Comparison of ENCODE assay signal across 1 cellular context in genomic region chr7:1853619-1854520, GRCh38.
TF ChIP-seq lines count a peak whose summit lies in the region.

No MANE protein-coding gene starts in this region.

TF ChIP-seq in K562, 482 proteins besides CTCF, POLR2A, EP300 and RAD21 (continued from another document and continues in another):
- TF ChIP-seq, protein P1, sequence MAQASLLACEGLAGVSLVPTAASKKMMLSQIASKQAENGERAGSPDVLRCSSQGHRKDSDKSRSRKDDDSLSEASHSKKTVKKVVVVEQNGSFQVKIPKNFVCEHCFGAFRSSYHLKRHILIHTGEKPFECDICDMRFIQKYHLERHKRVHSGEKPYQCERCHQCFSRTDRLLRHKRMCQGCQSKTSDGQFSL (CRISPR knock-in tag; IDR thresholded peaks at IDR 0.05) = peak; percentile 76
- TF ChIP-seq, protein P1 (tag; IDR thresholded peaks at IDR 0.05) = no peak
- no peak for TF ChIP-seq ZNF57 (CRISPR knock-in tag; IDR thresholded peaks at IDR 0.05)
- TF ChIP-seq NFE2L1 (tag; IDR thresholded peaks at IDR 0.05; ENCODE audit: borderline replicate concordance, low read depth) = no peak
- TF ChIP-seq ZNF224 (CRISPR knock-in tag; IDR thresholded peaks at IDR 0.05) = no peak
- TF ChIP-seq NUFIP1 (IDR thresholded peaks at IDR 0.05; ENCODE audit: partially characterized antibody) = no peak
- no peak for TF ChIP-seq MAFF (IDR thresholded peaks at IDR 0.05; ENCODE audit: low read length)
- no peak for TF ChIP-seq CREB5 (CRISPR knock-in tag; IDR thresholded peaks at IDR 0.05)
- TF ChIP-seq SMAD4 (CRISPR knock-in tag; conservative IDR thresholded peaks at IDR 0.05) = no peak
- no peak for TF ChIP-seq TRIM24 (IDR thresholded peaks at IDR 0.05)
- no peak for TF ChIP-seq ZNF212 (CRISPR knock-in tag; IDR thresholded peaks at IDR 0.05)
- TF ChIP-seq POLR2G (IDR thresholded peaks at IDR 0.05; ENCODE audit: low read depth, low read length) = peak; percentile 60; the same call in 1 of the 2 replicates
- TF ChIP-seq, protein P2, sequence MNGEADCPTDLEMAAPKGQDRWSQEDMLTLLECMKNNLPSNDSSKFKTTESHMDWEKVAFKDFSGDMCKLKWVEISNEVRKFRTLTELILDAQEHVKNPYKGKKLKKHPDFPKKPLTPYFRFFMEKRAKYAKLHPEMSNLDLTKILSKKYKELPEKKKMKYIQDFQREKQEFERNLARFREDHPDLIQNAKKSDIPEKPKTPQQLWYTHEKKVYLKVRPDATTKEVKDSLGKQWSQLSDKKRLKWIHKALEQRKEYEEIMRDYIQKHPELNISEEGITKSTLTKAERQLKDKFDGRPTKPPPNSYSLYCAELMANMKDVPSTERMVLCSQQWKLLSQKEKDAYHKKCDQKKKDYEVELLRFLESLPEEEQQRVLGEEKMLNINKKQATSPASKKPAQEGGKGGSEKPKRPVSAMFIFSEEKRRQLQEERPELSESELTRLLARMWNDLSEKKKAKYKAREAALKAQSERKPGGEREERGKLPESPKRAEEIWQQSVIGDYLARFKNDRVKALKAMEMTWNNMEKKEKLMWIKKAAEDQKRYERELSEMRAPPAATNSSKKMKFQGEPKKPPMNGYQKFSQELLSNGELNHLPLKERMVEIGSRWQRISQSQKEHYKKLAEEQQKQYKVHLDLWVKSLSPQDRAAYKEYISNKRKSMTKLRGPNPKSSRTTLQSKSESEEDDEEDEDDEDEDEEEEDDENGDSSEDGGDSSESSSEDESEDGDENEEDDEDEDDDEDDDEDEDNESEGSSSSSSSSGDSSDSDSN (IDR thresholded peaks at IDR 0.05; ENCODE audit: borderline replicate concordance in 1 of 2, low read depth in 2 of 2, low read length in 2 of 2) = no peak
- TF ChIP-seq CEBPG (CRISPR knock-in tag; IDR thresholded peaks at IDR 0.05) = no peak
- TF ChIP-seq CEBPG (tag; conservative IDR thresholded peaks at IDR 0.05 in 1 of 2, IDR thresholded peaks at IDR 0.05 in 1 of 2) = no peak
- no peak for TF ChIP-seq SMC3 (conservative IDR thresholded peaks at IDR 0.05; ENCODE audit: insufficient read depth, low read depth, low read length)
- TF ChIP-seq YY1 (IDR thresholded peaks at IDR 0.05; ENCODE audit: borderline replicate concordance in 1 of 3, control insufficient read depth in 1 of 3, extremely low read depth in 1 of 3, insufficient read depth in 3 of 3, insufficient read length in 1 of 3, insufficient replicate concordance in 2 of 3, low read depth in 1 of 3, low read length in 2 of 3) = no peak
- no peak for TF ChIP-seq ZNF785 (CRISPR knock-in tag; IDR thresholded peaks at IDR 0.05)
- TF ChIP-seq NEUROD1 (IDR thresholded peaks at IDR 0.05; ENCODE audit: borderline replicate concordance, low read depth, low read length, partially characterized antibody) = no peak
- TF ChIP-seq TBL1XR1 (IDR thresholded peaks at IDR 0.05; ENCODE audit: low read length in 2 of 2) = no peak
- TF ChIP-seq CCAR2 (IDR thresholded peaks at IDR 0.05; ENCODE audit: low read depth, low read length) = no peak
- TF ChIP-seq ZFP1 (CRISPR knock-in tag; IDR thresholded peaks at IDR 0.05) = no peak
- TF ChIP-seq TAF1 (IDR thresholded peaks at IDR 0.05; ENCODE audit: control insufficient read depth, extremely low read depth, insufficient read depth, low read length, severe bottlenecking) = no peak
- TF ChIP-seq RBM39 (optimal IDR thresholded peaks at IDR 0.05; ENCODE audit: low read depth, low read length) = no peak
- TF ChIP-seq ZNF316 (IDR thresholded peaks at IDR 0.05) = no peak
- no peak for TF ChIP-seq RFX5 (IDR thresholded peaks at IDR 0.05; ENCODE audit: low read depth, low read length)
- TF ChIP-seq SP2 (IDR thresholded peaks at IDR 0.05; ENCODE audit: extremely low read depth, low read depth, low read length, poor library complexity, severe bottlenecking) = no peak
- TF ChIP-seq BRCA1 (IDR thresholded peaks at IDR 0.05) = no peak
- TF ChIP-seq BRCA1 (CRISPR knock-in tag; IDR thresholded peaks at IDR 0.05) = no peak
- TF ChIP-seq KDM2B (CRISPR knock-in tag; IDR thresholded peaks at IDR 0.05) = no peak
- no peak for TF ChIP-seq MAFG (tag; conservative IDR thresholded peaks at IDR 0.05)
- no peak for TF ChIP-seq MECOM (CRISPR knock-in tag; IDR thresholded peaks at IDR 0.05)
- no peak for TF ChIP-seq HOXB6 (CRISPR knock-in tag; IDR thresholded peaks at IDR 0.05; ENCODE audit: borderline replicate concordance)
- TF ChIP-seq THRB (CRISPR knock-in tag; conservative IDR thresholded peaks at IDR 0.05) = no peak
- TF ChIP-seq CBX2 (IDR thresholded peaks at IDR 0.05; ENCODE audit: insufficient read depth, low read length, poor library complexity, severe bottlenecking) = no peak
- no peak for TF ChIP-seq THRA (IDR thresholded peaks at IDR 0.05)
- no peak for TF ChIP-seq OTX1 (CRISPR knock-in tag; IDR thresholded peaks at IDR 0.05)
- TF ChIP-seq PCBP1 (IDR thresholded peaks at IDR 0.05; ENCODE audit: low read depth, low read length, poor library complexity, severe bottlenecking) = no peak
- TF ChIP-seq ZBTB8A (IDR thresholded peaks at IDR 0.05; ENCODE audit: partially characterized antibody) = no peak
- peak; percentile 21; the same call in 1 of the 2 replicates for TF ChIP-seq MBD2 (IDR thresholded peaks at IDR 0.05; ENCODE audit: borderline replicate concordance, low read depth)
- TF ChIP-seq, protein P3, sequence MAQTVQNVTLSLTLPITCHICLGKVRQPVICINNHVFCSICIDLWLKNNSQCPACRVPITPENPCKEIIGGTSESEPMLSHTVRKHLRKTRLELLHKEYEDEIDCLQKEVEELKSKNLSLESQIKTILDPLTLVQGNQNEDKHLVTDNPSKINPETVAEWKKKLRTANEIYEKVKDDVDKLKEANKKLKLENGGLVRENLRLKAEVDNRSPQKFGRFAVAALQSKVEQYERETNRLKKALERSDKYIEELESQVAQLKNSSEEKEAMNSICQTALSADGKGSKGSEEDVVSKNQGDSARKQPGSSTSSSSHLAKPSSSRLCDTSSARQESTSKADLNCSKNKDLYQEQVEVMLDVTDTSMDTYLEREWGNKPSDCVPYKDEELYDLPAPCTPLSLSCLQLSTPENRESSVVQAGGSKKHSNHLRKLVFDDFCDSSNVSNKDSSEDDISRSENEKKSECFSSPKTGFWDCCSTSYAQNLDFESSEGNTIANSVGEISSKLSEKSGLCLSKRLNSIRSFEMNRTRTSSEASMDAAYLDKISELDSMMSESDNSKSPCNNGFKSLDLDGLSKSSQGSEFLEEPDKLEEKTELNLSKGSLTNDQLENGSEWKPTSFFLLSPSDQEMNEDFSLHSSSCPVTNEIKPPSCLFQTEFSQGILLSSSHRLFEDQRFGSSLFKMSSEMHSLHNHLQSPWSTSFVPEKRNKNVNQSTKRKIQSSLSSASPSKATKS (CRISPR knock-in tag; IDR thresholded peaks at IDR 0.05) = no peak
- TF ChIP-seq ZNF780A (CRISPR knock-in tag; IDR thresholded peaks at IDR 0.05) = no peak
- no peak for TF ChIP-seq RBM15 (IDR thresholded peaks at IDR 0.05; ENCODE audit: insufficient read depth, low read length)
- TF ChIP-seq, protein P4, sequence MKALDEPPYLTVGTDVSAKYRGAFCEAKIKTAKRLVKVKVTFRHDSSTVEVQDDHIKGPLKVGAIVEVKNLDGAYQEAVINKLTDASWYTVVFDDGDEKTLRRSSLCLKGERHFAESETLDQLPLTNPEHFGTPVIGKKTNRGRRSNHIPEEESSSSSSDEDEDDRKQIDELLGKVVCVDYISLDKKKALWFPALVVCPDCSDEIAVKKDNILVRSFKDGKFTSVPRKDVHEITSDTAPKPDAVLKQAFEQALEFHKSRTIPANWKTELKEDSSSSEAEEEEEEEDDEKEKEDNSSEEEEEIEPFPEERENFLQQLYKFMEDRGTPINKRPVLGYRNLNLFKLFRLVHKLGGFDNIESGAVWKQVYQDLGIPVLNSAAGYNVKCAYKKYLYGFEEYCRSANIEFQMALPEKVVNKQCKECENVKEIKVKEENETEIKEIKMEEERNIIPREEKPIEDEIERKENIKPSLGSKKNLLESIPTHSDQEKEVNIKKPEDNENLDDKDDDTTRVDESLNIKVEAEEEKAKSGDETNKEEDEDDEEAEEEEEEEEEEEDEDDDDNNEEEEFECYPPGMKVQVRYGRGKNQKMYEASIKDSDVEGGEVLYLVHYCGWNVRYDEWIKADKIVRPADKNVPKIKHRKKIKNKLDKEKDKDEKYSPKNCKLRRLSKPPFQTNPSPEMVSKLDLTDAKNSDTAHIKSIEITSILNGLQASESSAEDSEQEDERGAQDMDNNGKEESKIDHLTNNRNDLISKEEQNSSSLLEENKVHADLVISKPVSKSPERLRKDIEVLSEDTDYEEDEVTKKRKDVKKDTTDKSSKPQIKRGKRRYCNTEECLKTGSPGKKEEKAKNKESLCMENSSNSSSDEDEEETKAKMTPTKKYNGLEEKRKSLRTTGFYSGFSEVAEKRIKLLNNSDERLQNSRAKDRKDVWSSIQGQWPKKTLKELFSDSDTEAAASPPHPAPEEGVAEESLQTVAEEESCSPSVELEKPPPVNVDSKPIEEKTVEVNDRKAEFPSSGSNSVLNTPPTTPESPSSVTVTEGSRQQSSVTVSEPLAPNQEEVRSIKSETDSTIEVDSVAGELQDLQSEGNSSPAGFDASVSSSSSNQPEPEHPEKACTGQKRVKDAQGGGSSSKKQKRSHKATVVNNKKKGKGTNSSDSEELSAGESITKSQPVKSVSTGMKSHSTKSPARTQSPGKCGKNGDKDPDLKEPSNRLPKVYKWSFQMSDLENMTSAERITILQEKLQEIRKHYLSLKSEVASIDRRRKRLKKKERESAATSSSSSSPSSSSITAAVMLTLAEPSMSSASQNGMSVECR (CRISPR knock-in tag; IDR thresholded peaks at IDR 0.05) = peak; percentile 52; the same call in 1 of the 2 replicates
- TF ChIP-seq, protein P5, sequence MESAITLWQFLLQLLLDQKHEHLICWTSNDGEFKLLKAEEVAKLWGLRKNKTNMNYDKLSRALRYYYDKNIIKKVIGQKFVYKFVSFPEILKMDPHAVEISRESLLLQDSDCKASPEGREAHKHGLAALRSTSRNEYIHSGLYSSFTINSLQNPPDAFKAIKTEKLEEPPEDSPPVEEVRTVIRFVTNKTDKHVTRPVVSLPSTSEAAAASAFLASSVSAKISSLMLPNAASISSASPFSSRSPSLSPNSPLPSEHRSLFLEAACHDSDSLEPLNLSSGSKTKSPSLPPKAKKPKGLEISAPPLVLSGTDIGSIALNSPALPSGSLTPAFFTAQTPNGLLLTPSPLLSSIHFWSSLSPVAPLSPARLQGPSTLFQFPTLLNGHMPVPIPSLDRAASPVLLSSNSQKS (CRISPR knock-in tag; IDR thresholded peaks at IDR 0.05) = no peak
- TF ChIP-seq ZNF551 (CRISPR knock-in tag; IDR thresholded peaks at IDR 0.05) = no peak
- TF ChIP-seq E2F1 (CRISPR knock-in tag; IDR thresholded peaks at IDR 0.05) = no peak
- no peak for TF ChIP-seq MXD1 (CRISPR knock-in tag; IDR thresholded peaks at IDR 0.05; ENCODE audit: borderline replicate concordance, poor library complexity, severe bottlenecking)
